23 cellular contexts compared by ENCODE assay signal in the genomic region with DNA sequence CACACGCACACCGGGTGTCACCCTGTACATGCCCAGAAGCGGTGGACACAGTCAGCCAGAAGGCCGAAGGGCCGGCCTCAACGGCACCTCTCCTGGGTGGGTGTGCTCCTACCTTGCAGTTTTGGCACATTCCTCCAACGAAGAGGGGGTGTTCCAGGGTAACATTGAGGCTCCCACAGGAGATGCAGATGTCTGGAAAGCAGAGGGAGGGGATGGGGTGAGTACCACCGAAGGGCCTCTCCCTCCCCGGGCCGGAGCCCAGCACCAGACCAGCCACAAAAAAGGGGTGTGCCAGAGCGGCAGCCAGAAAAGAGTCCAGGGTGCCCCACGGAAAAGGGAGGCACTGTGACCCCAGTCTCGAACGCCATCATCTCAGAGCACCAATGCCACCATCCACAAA.
A peak's percentile ranks its signal among the peaks of the same experiment; 100 is the strongest.
DNase-seq lines count a peak whose midpoint lies in the region; ATAC-seq, FAIRE-seq and TF ChIP-seq lines count a peak whose summit lies in the region.
"Had no signal": no experiment of that assay in that cellular context is flagged by ENCODE, and none has a peak within 500 bp of the region (broad histone marks: within the 10 kb centered on the region; RNA-seq: fewer than 3 reads in every experiment).

No MANE protein-coding gene starts in this region.

- H3K27me3 ChIP-seq in HepG2 (ENCODE audit: control insufficient read depth in 1 of 2, insufficient read depth in 2 of 2, low read length in 2 of 2) (no peaks in the 10 kb centered on the region), right lobe of liver (no peaks in the 10 kb centered on the region), testis (no peaks in the 10 kb centered on the region), gastrocnemius medialis (no peaks in the 10 kb centered on the region)
- H3K27me3 ChIP-seq: BLaER1 had no signal

- H3K4me3 ChIP-seq in HepG2 (replicated peaks in 1 of 3; ENCODE audit: insufficient read depth in 1 of 3, low read depth in 2 of 3, low read length in 3 of 3) (no peak overlapping the region), right lobe of liver (no peak overlapping the region), testis (no peak overlapping the region), gastrocnemius medialis (no peak overlapping the region)
- H3K4me3 ChIP-seq: BLaER1, GM23338 had no signal

- no peak overlapping the region for H3K9ac ChIP-seq in HepG2 (ENCODE audit: insufficient read depth, low read depth, low read length)
- H3K9ac ChIP-seq: BLaER1 had no signal

- no peak for DNase-seq in activated CD8-positive, alpha-beta T cell treated with anti-CD3 and anti-CD28 coated beads for 36 hours
- no peak for DNase-seq in activated CD8-positive, alpha-beta T cell treated with anti-CD3 and anti-CD28 coated beads, Interleukin-2, amount 10 ng/mL, durations not matched to agents 7 days and 5 days
- DNase-seq in HepG2 (ENCODE audit: low spot score) (no peak), right lobe of liver (no peak), testis (no peak), gastrocnemius medialis (no peak)
- DNase-seq: CD4-positive, CD25-positive, alpha-beta regulatory T cell; CD8-positive, alpha-beta memory T cell; DMS 273 treated with DMSO at 0.1 percent for 48 hours; DMS79; EL; GDM1; H9 had no signal

- H3K4me1 Mint-ChIP-seq in activated CD8-positive, alpha-beta T cell treated with anti-CD3 and anti-CD28 coated beads for 36 hours (ENCODE audit: low read depth): peaks cover 11% of the 10 kb centered on the region
- H3K4me1 Mint-ChIP-seq in activated CD8-positive, alpha-beta T cell treated with anti-CD3 and anti-CD28 coated beads, Interleukin-2, amount 10 ng/mL, durations not matched to agents 7 days and 5 days (ENCODE audit: low read depth): peaks cover 11% of the 10 kb centered on the region

- H3K9me3 Mint-ChIP-seq in activated CD8-positive, alpha-beta T cell treated with anti-CD3 and anti-CD28 coated beads for 36 hours: no peaks in the 10 kb centered on the region
- no peaks in the 10 kb centered on the region for H3K9me3 Mint-ChIP-seq in activated CD8-positive, alpha-beta T cell treated with anti-CD3 and anti-CD28 coated beads, Interleukin-2, amount 10 ng/mL, durations not matched to agents 7 days and 5 days (ENCODE audit: insufficient read depth)
- H3K9me3 Mint-ChIP-seq: CD8-positive, alpha-beta memory T cell; GM23338; H9 had no signal

- no peaks in the 10 kb centered on the region for H3K27me3 Mint-ChIP-seq in activated CD8-positive, alpha-beta T cell treated with anti-CD3 and anti-CD28 coated beads for 36 hours
- H3K27me3 Mint-ChIP-seq in activated CD8-positive, alpha-beta T cell treated with anti-CD3 and anti-CD28 coated beads, Interleukin-2, amount 10 ng/mL, durations not matched to agents 7 days and 5 days (ENCODE audit: low read depth): no peaks in the 10 kb centered on the region
- H3K27me3 Mint-ChIP-seq: B cell; CD4-positive, CD25-positive, alpha-beta regulatory T cell; CD8-positive, alpha-beta memory T cell had no signal

- H3K4me3 Mint-ChIP-seq in activated CD8-positive, alpha-beta T cell treated with anti-CD3 and anti-CD28 coated beads for 36 hours: no peak overlapping the region
- H3K4me3 Mint-ChIP-seq in activated CD8-positive, alpha-beta T cell treated with anti-CD3 and anti-CD28 coated beads, Interleukin-2, amount 10 ng/mL, durations not matched to agents 7 days and 5 days: no peak overlapping the region
- H3K4me3 Mint-ChIP-seq: B cell, GM23338, H9 had no signal

- ATAC-seq in activated CD8-positive, alpha-beta T cell treated with anti-CD3 and anti-CD28 coated beads for 36 hours: peak; percentile 10
- ATAC-seq in activated CD8-positive, alpha-beta T cell treated with anti-CD3 and anti-CD28 coated beads, Interleukin-2, amount 10 ng/mL, durations not matched to agents 7 days and 5 days: no peak
- ATAC-seq in HepG2: no peak
- no peak for ATAC-seq in right lobe of liver
- ATAC-seq in gastrocnemius medialis: no peak
- ATAC-seq: GM23338, HCT116 had no signal

- no peak for TF ChIP-seq CTCF in activated CD8-positive, alpha-beta T cell treated with anti-CD3 and anti-CD28 coated beads for 36 hours (IDR thresholded peaks at IDR 0.05)
- TF ChIP-seq CTCF in HepG2 (CRISPR knock-in tag; IDR thresholded peaks at IDR 0.05): no peak
- no peak for TF ChIP-seq CTCF in right lobe of liver (IDR thresholded peaks at IDR 0.05)
- TF ChIP-seq CTCF in testis (IDR thresholded peaks at IDR 0.05): no peak
- TF ChIP-seq CTCF in gastrocnemius medialis (IDR thresholded peaks at IDR 0.05 in 4 of 5, conservative IDR thresholded peaks at IDR 0.05 in 1 of 5): no peak

- in situ Hi-C loops in HepG2 (cut with HindIII; ENCODE audit: extremely low pct_ligation_motif_present, low pct_unique_long_range_greater_than_20kb) (no loop called here), gastrocnemius medialis (cut with MboI; ENCODE audit: low sequenced_read_pairs in 4 of 4) (no loop called here)

- peaks cover 48 to 78% of the 10 kb centered on the region in 2 experiments for H3K36me3 ChIP-seq in HepG2 (replicated peaks in 1 of 2; ENCODE audit: control insufficient read depth in 1 of 2, insufficient read depth in 2 of 2, low read length in 2 of 2)
- H3K36me3 ChIP-seq in right lobe of liver: peaks cover 0 to 74% (median 19%) of the 10 kb centered on the region in 4 donors
- H3K36me3 ChIP-seq in testis (ENCODE audit: low read depth, missing control alignments): no peaks in the 10 kb centered on the region
- peaks cover 0 to 57% of the 10 kb centered on the region in 2 donors for H3K36me3 ChIP-seq in gastrocnemius medialis

- BruUV-seq in HepG2 (replicated peaks; lab: Mats Ljungman, UMichigan): no TSS peak

- no peak overlapping the region for H3K27ac ChIP-seq in HepG2 (ENCODE audit: extremely low read length, insufficient read depth, low read length)
- H3K27ac ChIP-seq in right lobe of liver: no peak overlapping the region
- H3K27ac ChIP-seq in testis: peak overlapping the region; percentile 8 to 61
- H3K27ac ChIP-seq in gastrocnemius medialis: no peak overlapping the region
- H3K27ac ChIP-seq: 22Rv1, BLaER1, C4-2B had no signal

- H3K9me3 ChIP-seq in HepG2 (ENCODE audit: low read length) (no peaks in the 10 kb centered on the region), right lobe of liver (no peaks in the 10 kb centered on the region), testis (no peaks in the 10 kb centered on the region), gastrocnemius medialis (no peaks in the 10 kb centered on the region)
- H3K9me3 ChIP-seq: BLaER1 had no signal

- no peak for TF ChIP-seq RAD21 in HepG2 (CRISPR knock-in tag; IDR thresholded peaks at IDR 0.05)

- no peak overlapping the region for H2AFZ ChIP-seq in HepG2 (ENCODE audit: low read length)
- H2AFZ ChIP-seq: GM23338 had no signal

- H3K36me3 Mint-ChIP-seq in activated CD8-positive, alpha-beta T cell treated with anti-CD3 and anti-CD28 coated beads for 36 hours (ENCODE audit: low read depth): peaks cover 54% of the 10 kb centered on the region
- H3K36me3 Mint-ChIP-seq in activated CD8-positive, alpha-beta T cell treated with anti-CD3 and anti-CD28 coated beads, Interleukin-2, amount 10 ng/mL, durations not matched to agents 7 days and 5 days (ENCODE audit: low read depth): peaks cover 50% of the 10 kb centered on the region

- CTCF ChIA-PET in activated CD8-positive, alpha-beta T cell treated with anti-CD3 and anti-CD28 coated beads for 36 hours (lab: Charles Lee): no interaction called here
- CTCF ChIA-PET in activated CD8-positive, alpha-beta T cell treated with anti-CD3 and anti-CD28 coated beads, Interleukin-2, amount 10 ng/mL, durations not matched to agents 7 days and 5 days (lab: Charles Lee): no interaction called here
- CTCF ChIA-PET in HepG2 (lab: Yijun Ruan, JAX; ENCODE audit: low intra/inter-chr PET ratio, low total read pairs): no interaction called here

- intact Hi-C loops in activated CD8-positive, alpha-beta T cell treated with anti-CD3 and anti-CD28 coated beads for 36 hours (cut with micrococcal nuclease): no loop called here
- intact Hi-C loops in HepG2 (cut with micrococcal nuclease; ENCODE audit: unreplicated experiment): no loop called here
- intact Hi-C loops in right lobe of liver (cut with DNase I): no loop called here
- intact Hi-C loops in testis (cut with DNase I; ENCODE audit: low total_unique reads): no loop called here
- intact Hi-C loops in gastrocnemius medialis (cut with DNase I; ENCODE audit: low total_unique reads): no loop called here

- no peak for TF ChIP-seq EP300 in HepG2 (IDR thresholded peaks at IDR 0.05; ENCODE audit: low read depth in 2 of 2, low read length in 2 of 2)
- no peak for TF ChIP-seq EP300 in HepG2 (CRISPR knock-in tag; IDR thresholded peaks at IDR 0.05; ENCODE audit: borderline replicate concordance)

- no peak overlapping the region for H3K4me2 ChIP-seq in HepG2 (ENCODE audit: low read depth, low read length)
- H3K4me2 ChIP-seq: BLaER1, GM23338 had no signal

- H4K20me1 ChIP-seq in HepG2 (ENCODE audit: insufficient read depth, low read length): no peaks in the 10 kb centered on the region; the same call in 1 of the 2 replicates

- peaks cover 13% of the 10 kb centered on the region for H3K79me2 ChIP-seq in HepG2 (ENCODE audit: insufficient read depth, low read length)

- no peak for FAIRE-seq in HepG2 (lab: Jason Lieb, UNC)
- FAIRE-seq: A204.1, D721Med, GM12891, GM18507 had no signal

- TF ChIP-seq POLR2A in HepG2 (IDR thresholded peaks at IDR 0.05; ENCODE audit: insufficient read depth in 1 of 2, low read depth in 2 of 2, low read length in 2 of 2) (no peak), right lobe of liver (IDR thresholded peaks at IDR 0.05) (no peak), testis (IDR thresholded peaks at IDR 0.05) (no peak), gastrocnemius medialis (IDR thresholded peaks at IDR 0.05) (no peak)

- H3K4me1 ChIP-seq in HepG2 (ENCODE audit: insufficient read depth, low read length) (peaks cover 26% of the 10 kb centered on the region), right lobe of liver (no peaks in the 10 kb centered on the region), testis (peaks cover 10% of the 10 kb centered on the region), gastrocnemius medialis (no peaks in the 10 kb centered on the region)

- 95% methylated on average over 14 of the region's 14 CpGs for WGBS in HepG2 (ENCODE audit: low lambda C conversion rate)
- WGBS in right lobe of liver (ENCODE audit: insufficient coverage, low coverage, low lambda C conversion rate, missing lambda C conversion rate): 97% methylated on average over 6 of the region's 14 CpGs
- WGBS in testis, 2 donors: 76 to 84% methylated on average over 11 to 14 of the region's 14 CpGs

- H3K27ac Mint-ChIP-seq in activated CD8-positive, alpha-beta T cell treated with anti-CD3 and anti-CD28 coated beads for 36 hours: no peak overlapping the region
- no peak overlapping the region for H3K27ac Mint-ChIP-seq in activated CD8-positive, alpha-beta T cell treated with anti-CD3 and anti-CD28 coated beads, Interleukin-2, amount 10 ng/mL, durations not matched to agents 7 days and 5 days
- H3K27ac Mint-ChIP-seq: B cell; CD4-positive, CD25-positive, alpha-beta regulatory T cell; GM23338; H9 had no signal

- POLR2A ChIA-PET in activated CD8-positive, alpha-beta T cell treated with anti-CD3 and anti-CD28 coated beads for 36 hours (lab: Charles Lee): no interaction called here
- POLR2A ChIA-PET in activated CD8-positive, alpha-beta T cell treated with anti-CD3 and anti-CD28 coated beads, Interleukin-2, amount 10 ng/mL, durations not matched to agents 7 days and 5 days (lab: Charles Lee): no interaction called here
- POLR2A ChIA-PET in HepG2 (lab: Yijun Ruan, JAX): no interaction called here

TF ChIP-seq in HepG2, 621 proteins besides CTCF, POLR2A, EP300 and RAD21 (continues in another document):
- no peak for TF ChIP-seq ZNF839 (CRISPR knock-in tag; IDR thresholded peaks at IDR 0.05; ENCODE audit: borderline replicate concordance)

Comparison
In these comparisons a context has a peak if more than half of its experiments do, and no peak if none do; other contexts are left out.
1. H3K27ac ChIP-seq: peak in testis (2 of 2); none in HepG2 (single experiment), right lobe of liver (0 of 3) and gastrocnemius medialis (0 of 4).